Comparison of ENCODE assay signal across 1 cellular context in the genomic region with DNA sequence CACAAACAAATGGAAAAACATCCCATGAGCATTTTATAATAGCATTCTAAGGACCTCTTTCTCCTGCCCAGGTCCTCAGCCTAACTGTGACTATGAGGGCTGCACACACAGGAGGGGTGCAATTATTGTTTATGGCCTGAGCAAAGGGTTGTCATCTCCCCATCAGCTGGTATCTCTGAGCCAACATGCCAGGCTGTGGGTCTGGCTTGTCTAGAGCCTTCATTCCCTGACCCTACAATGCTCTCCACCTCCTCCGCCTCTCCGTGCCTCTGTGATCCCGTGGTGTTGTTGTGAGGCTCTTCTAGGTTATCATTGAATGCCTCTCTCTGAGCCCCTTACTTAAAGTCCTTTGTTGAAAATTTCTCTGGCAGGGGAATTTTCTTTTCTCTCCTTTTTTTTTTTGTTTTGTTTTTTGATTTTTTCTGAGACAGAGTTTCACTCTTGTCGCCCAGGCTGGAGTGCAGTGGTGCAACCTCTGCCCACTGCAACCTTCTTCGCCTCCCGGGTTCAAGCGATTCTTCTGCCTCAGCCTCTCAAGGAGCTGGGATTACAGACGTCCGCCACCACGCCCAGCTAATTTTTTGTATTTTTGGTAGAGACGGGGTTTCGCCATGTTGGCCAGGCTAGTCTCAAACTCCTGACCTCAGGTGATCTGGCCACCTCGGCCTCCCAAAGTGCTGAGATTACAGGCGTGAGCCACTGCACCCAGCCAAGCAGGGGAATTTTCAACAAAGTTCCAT.
TF ChIP-seq lines count a peak whose summit lies in the region.

No MANE protein-coding gene starts in this region.

TF ChIP-seq in WTC11, 78 proteins besides CTCF, POLR2A, EP300 and RAD21 (continued from another document):
- no peak for TF ChIP-seq ARID4B (CRISPR knock-in tag; IDR thresholded peaks at IDR 0.05; ENCODE audit: borderline replicate concordance)
- no peak for TF ChIP-seq MXD4 (CRISPR knock-in tag; IDR thresholded peaks at IDR 0.05; ENCODE audit: borderline replicate concordance)
- TF ChIP-seq E2F4 (CRISPR knock-in tag; IDR thresholded peaks at IDR 0.05; ENCODE audit: borderline replicate concordance, low read depth) = no peak
- no peak for TF ChIP-seq RELA (CRISPR knock-in tag; IDR thresholded peaks at IDR 0.05; ENCODE audit: borderline replicate concordance)
- no peak for TF ChIP-seq CBFB (CRISPR knock-in tag; IDR thresholded peaks at IDR 0.05; ENCODE audit: low read depth)
- TF ChIP-seq TCF7 (CRISPR knock-in tag; IDR thresholded peaks at IDR 0.05; ENCODE audit: low read depth) = no peak
- TF ChIP-seq ZNF423 (CRISPR knock-in tag; IDR thresholded peaks at IDR 0.05) = no peak
- no peak for TF ChIP-seq GTF2I (CRISPR knock-in tag; conservative IDR thresholded peaks at IDR 0.05)
- TF ChIP-seq GABPB1 (CRISPR knock-in tag; IDR thresholded peaks at IDR 0.05) = no peak
- TF ChIP-seq, protein P1, sequence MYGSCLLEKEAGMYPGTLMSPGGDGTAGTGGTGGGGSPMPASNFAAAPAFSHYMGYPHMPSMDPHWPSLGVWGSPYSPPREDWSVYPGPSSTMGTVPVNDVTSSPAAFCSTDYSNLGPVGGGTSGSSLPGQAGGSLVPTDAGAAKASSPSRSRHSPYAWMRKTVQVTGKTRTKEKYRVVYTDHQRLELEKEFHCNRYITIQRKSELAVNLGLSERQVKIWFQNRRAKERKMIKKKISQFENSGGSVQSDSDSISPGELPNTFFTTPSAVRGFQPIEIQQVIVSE (CRISPR knock-in tag; IDR thresholded peaks at IDR 0.05; ENCODE audit: borderline replicate concordance) = no peak
- TF ChIP-seq AR (CRISPR knock-in tag; IDR thresholded peaks at IDR 0.05) = no peak
- no peak for TF ChIP-seq FOXP4 (CRISPR knock-in tag; IDR thresholded peaks at IDR 0.05)
- TF ChIP-seq RORB (CRISPR knock-in tag; IDR thresholded peaks at IDR 0.05) = no peak
- no peak for TF ChIP-seq MYBL2 (CRISPR knock-in tag; IDR thresholded peaks at IDR 0.05)
- no peak for TF ChIP-seq FOXP1 (CRISPR knock-in tag; IDR thresholded peaks at IDR 0.05; ENCODE audit: borderline replicate concordance)
